3 cellular contexts compared by ENCODE assay signal in the genomic region with DNA sequence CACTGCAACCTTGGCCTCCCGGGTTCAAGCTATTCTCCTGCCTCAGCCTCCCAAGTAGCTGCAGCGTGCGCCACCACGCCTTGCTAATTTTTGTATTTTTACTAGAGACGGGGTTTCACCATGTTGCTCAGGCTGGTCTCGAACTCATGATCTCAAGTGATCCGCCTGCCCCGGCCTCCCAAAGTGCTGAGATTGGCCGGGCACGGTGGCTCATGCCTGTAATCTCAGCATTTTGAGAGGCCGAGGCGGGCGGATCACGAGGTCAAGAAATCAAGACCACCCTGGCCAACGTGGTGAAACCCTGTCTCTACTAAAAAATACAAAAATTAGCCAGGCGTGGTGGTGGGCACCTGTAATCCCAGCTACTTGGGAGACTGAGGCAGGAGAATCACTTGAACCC. TPM values are rescaled to one million over a fixed set of nuclear protein-coding genes. Genes with fewer than 3 reads are reported as not detected.
"Had no signal": no experiment of that assay in that cellular context is flagged by ENCODE, and none has a peak within 500 bp of the region (broad histone marks: within the 10 kb centered on the region; RNA-seq: fewer than 3 reads in every experiment).

No MANE protein-coding gene starts in this region.

RNA-seq across cellular contexts. Expression of a gene that starts 57.6 kb away (rescaled TPM):
- total RNA-seq: H4, HT1080, K562 had no signal
- polyA plus RNA-seq: K562 had no signal
